Comparison of ENCODE assay signal across 30 cellular contexts in the genomic region with DNA sequence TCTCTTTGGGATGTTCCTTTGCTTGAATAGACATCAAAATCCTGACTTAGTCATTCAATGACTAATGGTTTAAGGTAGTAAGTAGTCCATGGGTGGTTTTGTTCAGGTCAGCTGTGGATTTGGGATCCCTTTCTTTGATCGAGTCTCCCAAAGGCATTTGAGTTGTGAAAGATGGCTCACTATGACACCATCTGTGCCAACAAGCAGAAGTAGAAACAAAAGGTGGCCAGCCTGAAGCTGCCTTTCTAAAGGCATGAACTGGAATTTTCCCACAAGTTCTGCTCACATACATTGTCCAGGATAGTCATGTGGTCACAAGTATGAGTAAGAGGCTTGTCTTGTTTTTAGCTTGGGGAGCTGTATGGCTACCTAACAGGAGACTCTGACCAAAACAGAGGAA.
"Had no signal": no experiment of that assay in that cellular context is flagged by ENCODE, and none has a peak within 500 bp of the region (broad histone marks: within the 10 kb centered on the region; RNA-seq: fewer than 3 reads in every experiment).

No MANE protein-coding gene starts in this region.

- H3K27ac Mint-ChIP-seq: natural killer cell; nephron; neural progenitor cell; progenitor cell of endocrine pancreas; stimulated activated memory B cell treated with anti-CD40 and anti-IgM and Interleukin-4, amounts not matched to agents 10 μg/mL and 1 μg/mL and 100 μg/mL, for 72 hours; stimulated activated naive CD8-positive, alpha-beta T cell treated with anti-CD3 and anti-CD28 coated beads, Interleukin-15, amount 100 ng/mL, for 72 hours; type B pancreatic cell had no signal

- H3K4me3 ChIP-seq: neural progenitor cell, ovary, psoas muscle, right lobe of liver, sigmoid colon, suprapubic skin, testis, tibial artery, transverse colon, upper lobe of right lung, uterus had no signal

- H3K36me3 Mint-ChIP-seq: natural killer cell; neural progenitor cell; stimulated activated memory B cell treated with anti-CD40 and anti-IgM and Interleukin-4, amounts not matched to agents 10 μg/mL and 1 μg/mL and 100 μg/mL, for 72 hours; type B pancreatic cell had no signal

- H3K4me3 Mint-ChIP-seq: natural killer cell; nephron; neural progenitor cell; stimulated activated memory B cell treated with anti-CD40 and anti-IgM and Interleukin-4, amounts not matched to agents 10 μg/mL and 1 μg/mL and 100 μg/mL, for 72 hours; stimulated activated naive CD8-positive, alpha-beta T cell treated with anti-CD3 and anti-CD28 coated beads, Interleukin-15, amount 100 ng/mL, for 72 hours; type B pancreatic cell had no signal

- H3K9me3 ChIP-seq: ovary, psoas muscle, right lobe of liver, sigmoid colon, suprapubic skin, testis, tibial artery, transverse colon, upper lobe of right lung, uterus had no signal

- ATAC-seq: natural killer cell; psoas muscle; right cardiac atrium; right lobe of liver; stimulated activated memory B cell treated with anti-CD40 and anti-IgM and Interleukin-4, amounts not matched to agents 10 μg/mL and 1 μg/mL and 100 μg/mL, for 72 hours; stimulated activated naive CD8-positive, alpha-beta T cell treated with anti-CD3 and anti-CD28 coated beads, Interleukin-15, amount 100 ng/mL, for 72 hours; stimulated activated naive CD8-positive, alpha-beta T cell treated with anti-CD3 and anti-CD28 coated beads, Interleukin-15, Interleukin-2, amounts not matched to agents 100 U/mL and 50 U/mL, for 24 hours; upper lobe of right lung had no signal

- H3K9me3 Mint-ChIP-seq: natural killer cell; nephron; stimulated activated memory B cell treated with anti-CD40 and anti-IgM and Interleukin-4, amounts not matched to agents 10 μg/mL and 1 μg/mL and 100 μg/mL, for 72 hours; stimulated activated naive CD8-positive, alpha-beta T cell treated with anti-CD3 and anti-CD28 coated beads, Interleukin-15, amount 100 ng/mL, for 72 hours; type B pancreatic cell had no signal

- H3K27ac ChIP-seq: neural progenitor cell, ovary, parathyroid adenoma, psoas muscle, right lobe of liver, sigmoid colon, suprapubic skin, testis, tibial artery, transverse colon, upper lobe of right lung, uterus had no signal

- H3K4me1 ChIP-seq: neural progenitor cell, parathyroid adenoma, psoas muscle, right lobe of liver, sigmoid colon, suprapubic skin, testis, tibial artery, transverse colon, upper lobe of right lung, uterus had no signal

- H3K36me3 ChIP-seq: neural progenitor cell, ovary, right lobe of liver, sigmoid colon, suprapubic skin, tibial artery, transverse colon, upper lobe of right lung, uterus had no signal

- H3K4me2 ChIP-seq: neural progenitor cell had no signal

- H3K9ac ChIP-seq: neural progenitor cell, parathyroid adenoma had no signal

- H3K27me3 ChIP-seq: neural progenitor cell, ovary, right lobe of liver, sigmoid colon, suprapubic skin, testis, tibial artery, transverse colon, upper lobe of right lung, uterus had no signal

- H2AFZ ChIP-seq: neural progenitor cell, parathyroid adenoma had no signal

- DNase-seq: natural killer cell; occipital lobe; ovary; posterior cingulate gyrus; psoas muscle; right cardiac atrium; right lobe of liver; sigmoid colon; small intestine; stimulated activated CD4-positive, alpha-beta T cell treated with anti-CD3 and anti-CD28 coated beads, Interleukin-12 subunit alpha, Interleukin-12 subunit beta, amount 100 ng/mL, for 4 hours; stimulated activated CD4-positive, alpha-beta T cell treated with anti-CD3 and anti-CD28 coated beads, Interleukin-1b, Interleukin-23, amount 100 ng/mL, for 48 hours; stimulated activated CD4-positive, alpha-beta T cell treated with anti-CD3 and anti-CD28 coated beads, Interleukin-4, amount 100 ng/mL, for 1 hour; stimulated activated CD4-positive, alpha-beta T cell treated with anti-CD3 and anti-CD28 coated beads, Interleukin-4, amount 100 ng/mL, for 4 hours; stimulated activated CD8-positive, alpha-beta memory T cell treated with anti-CD3 and anti-CD28 coated beads, Interleukin-4, amount 100 ng/mL, for 48 hours; stimulated activated naive CD4-positive, alpha-beta T cell; stimulated activated naive CD8-positive, alpha-beta T cell treated with anti-CD3 and anti-CD28 coated beads, Interleukin-15, amount 100 ng/mL, for 72 hours; stimulated activated naive CD8-positive, alpha-beta T cell treated with anti-CD3 and anti-CD28 coated beads, Interleukin-15, Interleukin-2, amounts not matched to agents 100 U/mL and 50 U/mL, for 24 hours; substantia nigra; testis; tibial artery; transverse colon; upper lobe of right lung; uterus had no signal

- H3K27me3 Mint-ChIP-seq: stimulated activated memory B cell treated with anti-CD40 and anti-IgM and Interleukin-4, amounts not matched to agents 10 μg/mL and 1 μg/mL and 100 μg/mL, for 72 hours had no signal

- H3K79me2 ChIP-seq: parathyroid adenoma had no signal

- H3K4me1 Mint-ChIP-seq: natural killer cell; nephron; neural progenitor cell; stimulated activated memory B cell treated with anti-CD40 and anti-IgM and Interleukin-4, amounts not matched to agents 10 μg/mL and 1 μg/mL and 100 μg/mL, for 72 hours; stimulated activated naive CD8-positive, alpha-beta T cell treated with anti-CD3 and anti-CD28 coated beads, Interleukin-15, amount 100 ng/mL, for 72 hours had no signal
